Comparison of ENCODE assay signal across 19 cellular contexts in the genomic region with DNA sequence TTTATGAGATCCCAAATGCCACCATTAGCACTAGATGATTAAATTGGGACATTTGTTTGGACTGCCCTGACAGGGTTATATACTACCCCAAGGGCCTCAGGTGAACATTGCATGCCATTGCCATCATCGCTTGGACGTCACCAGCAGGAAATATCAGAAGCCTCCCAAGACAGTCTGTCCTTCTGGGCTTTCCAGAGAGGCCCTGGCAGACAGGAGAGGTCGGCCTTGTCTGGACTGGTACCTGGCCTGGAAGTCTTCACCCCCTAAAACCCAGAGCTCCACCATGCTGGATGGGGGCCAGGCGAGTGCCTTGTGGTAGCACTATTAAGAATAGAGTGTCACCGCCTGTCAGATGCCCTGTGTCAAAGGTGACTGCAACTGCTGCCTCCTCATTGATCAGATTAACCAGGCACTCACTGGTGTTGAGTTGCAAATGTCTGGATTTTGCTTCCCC.
DNase-seq lines count a peak whose midpoint lies in the region; ATAC-seq and TF ChIP-seq lines count a peak whose summit lies in the region.
"Had no signal": no experiment of that assay in that cellular context is flagged by ENCODE, and none has a peak within 500 bp of the region (broad histone marks: within the 10 kb centered on the region; RNA-seq: fewer than 3 reads in every experiment).

No MANE protein-coding gene starts in this region.

- H3K27ac Mint-ChIP-seq in neural progenitor cell, result no peak overlapping the region
- no peak overlapping the region for H3K27ac Mint-ChIP-seq in activated CD4-positive, alpha-beta memory T cell treated with anti-CD3 and anti-CD28 coated beads for 36 hours

- intact Hi-C loops in breast epithelium (cut with DNase I; ENCODE audit: low total_unique reads) (no loop called here), mammary epithelial cell (cut with micrococcal nuclease) (no loop called here), upper lobe of right lung (cut with DNase I) (no loop called here)
- intact Hi-C loops in activated CD4-positive, alpha-beta memory T cell treated with anti-CD3 and anti-CD28 coated beads for 36 hours (cut with micrococcal nuclease), result no loop called here

- H3K9me3 ChIP-seq in breast epithelium (no peaks in the 10 kb centered on the region), mammary epithelial cell (replicated peaks; ENCODE audit: insufficient read depth, low read length) (no peaks in the 10 kb centered on the region), neural progenitor cell (ENCODE audit: low read depth) (no peaks in the 10 kb centered on the region), upper lobe of right lung (no peaks in the 10 kb centered on the region), SJCRH30 (replicated peaks) (peaks cover 8% of the 10 kb centered on the region; the same call in 1 of the 2 replicates)
- H3K9me3 ChIP-seq: BLaER1, SJSA1 had no signal

- H3K36me3 Mint-ChIP-seq in neural progenitor cell, result no peaks in the 10 kb centered on the region
- no peaks in the 10 kb centered on the region for H3K36me3 Mint-ChIP-seq in activated CD4-positive, alpha-beta memory T cell treated with anti-CD3 and anti-CD28 coated beads for 36 hours
- H3K36me3 Mint-ChIP-seq in activated T-cell treated with anti-CD3 and anti-CD28 coated beads, Interleukin-2, amount 50 U/mL, for 4 hours (ENCODE audit: insufficient read depth), result no peaks in the 10 kb centered on the region

- BruUV-seq in mammary epithelial cell (replicated peaks; lab: Mats Ljungman, UMichigan), result no TSS peak

- 59% methylated on average over 5 of the region's 5 CpGs for WGBS in mammary epithelial cell (ENCODE audit: low coverage, missing lambda C conversion rate)

- CTCF ChIA-PET in mammary epithelial cell (lab: Charles Lee; ENCODE audit: low non-redundant PET), result interaction anchor here (0.6 kb wide), 1 partner anchor 230 kb away, joined by 7 read pairs; no protein-coding TSS in a partner anchor
- CTCF ChIA-PET in activated CD4-positive, alpha-beta memory T cell treated with anti-CD3 and anti-CD28 coated beads for 36 hours (lab: Charles Lee), result interaction anchor here (1.0 kb wide), 1 partner anchor 181 kb away, joined by 3 read pairs; no protein-coding TSS in a partner anchor

- H3K4me2 ChIP-seq in mammary epithelial cell (ENCODE audit: insufficient read depth, low read depth, low read length) (no peak overlapping the region), neural progenitor cell (no peak overlapping the region)
- H3K4me2 ChIP-seq: BLaER1, KMS-11, PC-9 had no signal

- H3K27me3 ChIP-seq in breast epithelium (no peaks in the 10 kb centered on the region), mammary epithelial cell (ENCODE audit: insufficient read depth, low read length) (no peaks in the 10 kb centered on the region), neural progenitor cell (no peaks in the 10 kb centered on the region), upper lobe of right lung (no peaks in the 10 kb centered on the region), SJCRH30 (no peaks in the 10 kb centered on the region)
- H3K27me3 ChIP-seq: BLaER1, SJSA1 had no signal

- H3K4me1 ChIP-seq in breast epithelium, result no peaks in the 10 kb centered on the region
- peaks cover 9% of the 10 kb centered on the region for H3K4me1 ChIP-seq in mammary epithelial cell (ENCODE audit: insufficient read depth, low read length)
- H3K4me1 ChIP-seq in neural progenitor cell, result peaks cover 6% of the 10 kb centered on the region
- peaks cover 10% of the 10 kb centered on the region for H3K4me1 ChIP-seq in upper lobe of right lung
- peaks cover 45% of the 10 kb centered on the region for H3K4me1 ChIP-seq in SJCRH30
- H3K4me1 ChIP-seq: BLaER1 had no signal

- H3K79me2 ChIP-seq in mammary epithelial cell (ENCODE audit: insufficient read depth, low read length) (no peaks in the 10 kb centered on the region), neural progenitor cell (ENCODE audit: low read depth) (no peaks in the 10 kb centered on the region)

- H3K27ac ChIP-seq in breast epithelium (peak overlapping the region; percentile 39 to 54), mammary epithelial cell (ENCODE audit: insufficient read depth, low read depth, low read length) (no peak overlapping the region), neural progenitor cell (no peak overlapping the region), upper lobe of right lung (no peak overlapping the region), SJCRH30 (no peak overlapping the region)
- H3K27ac ChIP-seq: BLaER1, KMS-11, PC-9, SJSA1 had no signal

- H3K4me1 Mint-ChIP-seq in neural progenitor cell, result no peaks in the 10 kb centered on the region
- peaks cover 8% of the 10 kb centered on the region for H3K4me1 Mint-ChIP-seq in activated CD4-positive, alpha-beta memory T cell treated with anti-CD3 and anti-CD28 coated beads for 36 hours (ENCODE audit: low read depth)
- H3K4me1 Mint-ChIP-seq in activated T-cell treated with anti-CD3 and anti-CD28 coated beads, Interleukin-2, amount 50 U/mL, for 4 hours (ENCODE audit: low read depth), result peaks cover 6% of the 10 kb centered on the region

- POLR2A ChIA-PET in activated CD4-positive, alpha-beta memory T cell treated with anti-CD3 and anti-CD28 coated beads for 36 hours (lab: Charles Lee), result no interaction called here

- no peak overlapping the region for H3K4me3 Mint-ChIP-seq in neural progenitor cell
- H3K4me3 Mint-ChIP-seq in activated CD4-positive, alpha-beta memory T cell treated with anti-CD3 and anti-CD28 coated beads for 36 hours, result no peak overlapping the region
- H3K4me3 Mint-ChIP-seq in activated T-cell treated with anti-CD3 and anti-CD28 coated beads, Interleukin-2, amount 50 U/mL, for 4 hours, result no peak overlapping the region

- TF ChIP-seq CTCF in breast epithelium (IDR thresholded peaks at IDR 0.05) (no peak), mammary epithelial cell (conservative IDR thresholded peaks at IDR 0.05 in 1 of 2, IDR thresholded peaks at IDR 0.05 in 1 of 2; ENCODE audit: extremely low read depth in 1 of 2, insufficient read depth in 1 of 2, low read depth in 1 of 2, low read length in 2 of 2) (no peak), neural progenitor cell (IDR thresholded peaks at IDR 0.05) (no peak), upper lobe of right lung (IDR thresholded peaks at IDR 0.05) (no peak)

- TF ChIP-seq POLR2A in breast epithelium (IDR thresholded peaks at IDR 0.05), result no peak

- peaks cover 2% of the 10 kb centered on the region for H3K27me3 Mint-ChIP-seq in neural progenitor cell (ENCODE audit: insufficient read depth, low read depth)
- no peaks in the 10 kb centered on the region for H3K27me3 Mint-ChIP-seq in activated CD4-positive, alpha-beta memory T cell treated with anti-CD3 and anti-CD28 coated beads for 36 hours
- H3K27me3 Mint-ChIP-seq in activated T-cell treated with anti-CD3 and anti-CD28 coated beads, Interleukin-2, amount 50 U/mL, for 4 hours (ENCODE audit: low read depth), result peaks cover 4% of the 10 kb centered on the region

- H3K9ac ChIP-seq in mammary epithelial cell (ENCODE audit: insufficient read depth, low read length) (no peak overlapping the region), neural progenitor cell (no peak overlapping the region)
- H3K9ac ChIP-seq: BLaER1, KMS-11 had no signal

- dilution Hi-C loops in mammary epithelial cell (cut with HindIII; ENCODE audit: low sequenced_read_pairs), result no loop called here

- in situ Hi-C loops in mammary epithelial cell (cut with MboI; ENCODE audit: low sequenced_read_pairs in 2 of 2), result no loop called here

- no peaks in the 10 kb centered on the region for H3F3A ChIP-seq in neural progenitor cell (ENCODE audit: low read depth)

- H4K20me1 ChIP-seq in mammary epithelial cell (ENCODE audit: insufficient read depth, low read length), result no peaks in the 10 kb centered on the region
- no peaks in the 10 kb centered on the region for H4K20me1 ChIP-seq in neural progenitor cell (ENCODE audit: low read depth)
- H4K20me1 ChIP-seq: BLaER1 had no signal

- no peak overlapping the region for H3K4me3 ChIP-seq in breast epithelium
- no peak overlapping the region for H3K4me3 ChIP-seq in mammary epithelial cell (replicated peaks in 1 of 3; ENCODE audit: insufficient read depth in 1 of 3, low read depth in 2 of 3, low read length in 3 of 3)
- no peak overlapping the region for H3K4me3 ChIP-seq in neural progenitor cell
- no peak overlapping the region for H3K4me3 ChIP-seq in upper lobe of right lung
- H3K4me3 ChIP-seq in SJCRH30, result no peak overlapping the region
- H3K4me3 ChIP-seq: BLaER1, PC-9, SJSA1 had no signal

- no peak overlapping the region for H2AFZ ChIP-seq in mammary epithelial cell (ENCODE audit: low read depth, low read length)
- H2AFZ ChIP-seq in neural progenitor cell (replicated peaks), result no peak overlapping the region
- H2AFZ ChIP-seq: PC-9 had no signal

- no peaks in the 10 kb centered on the region for H3K36me3 ChIP-seq in breast epithelium
- no peaks in the 10 kb centered on the region for H3K36me3 ChIP-seq in mammary epithelial cell (ENCODE audit: insufficient read depth, low read length)
- no peaks in the 10 kb centered on the region for H3K36me3 ChIP-seq in neural progenitor cell
- no peaks in the 10 kb centered on the region for H3K36me3 ChIP-seq in upper lobe of right lung
- no peaks in the 10 kb centered on the region for H3K36me3 ChIP-seq in SJCRH30
- H3K36me3 ChIP-seq: BLaER1, SJSA1 had no signal

- H3K9me3 Mint-ChIP-seq in neural progenitor cell, result peaks cover 7% of the 10 kb centered on the region
- H3K9me3 Mint-ChIP-seq in activated CD4-positive, alpha-beta memory T cell treated with anti-CD3 and anti-CD28 coated beads for 36 hours, result no peaks in the 10 kb centered on the region
- no peaks in the 10 kb centered on the region for H3K9me3 Mint-ChIP-seq in activated T-cell treated with anti-CD3 and anti-CD28 coated beads, Interleukin-2, amount 50 U/mL, for 4 hours

- ATAC-seq in upper lobe of right lung, result no peak
- ATAC-seq in activated T-cell treated with anti-CD3 and anti-CD28 coated beads, Interleukin-2, amount 50 U/mL, for 4 hours, result no peak
- ATAC-seq: HepG2 had no signal

- DNase-seq in breast epithelium (ENCODE audit: low spot score in 2 of 2) (peak in 1 of 2 donors; percentile 77), mammary epithelial cell (no peak), ecto neural progenitor cell (ENCODE audit: low spot score) (peak; percentile 50), neural progenitor cell (ENCODE audit: low spot score) (peak; percentile 31), upper lobe of right lung (no peak), SJCRH30 (no peak)
- no peak for DNase-seq in activated CD4-positive, alpha-beta memory T cell treated with anti-CD3 and anti-CD28 coated beads for 36 hours
- no peak for DNase-seq in activated T-cell treated with anti-CD3 and anti-CD28 coated beads, Interleukin-2, amount 50 U/mL, for 4 hours
- DNase-seq: 8988T, GOT3, NCI-H1048, NCI-H1436 treated with DMSO at 0.1 percent for 48 hours, NCI-H2081, NCI-H748 treated with DMSO at 0.1 percent for 48 hours, PC-9 had no signal

Comparison
In these comparisons a context has a peak if more than half of its experiments do, and no peak if none do; other contexts are left out.
1. H3K27ac ChIP-seq: peak in breast epithelium (2 of 2); none in mammary epithelial cell (single experiment), neural progenitor cell (single experiment), upper lobe of right lung (single experiment) and SJCRH30 (single experiment).
2. DNase-seq: peak in ecto neural progenitor cell (single experiment) and neural progenitor cell (single experiment); none in mammary epithelial cell (single experiment), activated CD4-positive, alpha-beta memory T cell treated with anti-CD3 and anti-CD28 coated beads for 36 hours (single experiment), upper lobe of right lung (single experiment), SJCRH30 (0 of 2) and activated T-cell treated with anti-CD3 and anti-CD28 coated beads, Interleukin-2, amount 50 U/mL, for 4 hours (single experiment).